In the genomic region with DNA sequence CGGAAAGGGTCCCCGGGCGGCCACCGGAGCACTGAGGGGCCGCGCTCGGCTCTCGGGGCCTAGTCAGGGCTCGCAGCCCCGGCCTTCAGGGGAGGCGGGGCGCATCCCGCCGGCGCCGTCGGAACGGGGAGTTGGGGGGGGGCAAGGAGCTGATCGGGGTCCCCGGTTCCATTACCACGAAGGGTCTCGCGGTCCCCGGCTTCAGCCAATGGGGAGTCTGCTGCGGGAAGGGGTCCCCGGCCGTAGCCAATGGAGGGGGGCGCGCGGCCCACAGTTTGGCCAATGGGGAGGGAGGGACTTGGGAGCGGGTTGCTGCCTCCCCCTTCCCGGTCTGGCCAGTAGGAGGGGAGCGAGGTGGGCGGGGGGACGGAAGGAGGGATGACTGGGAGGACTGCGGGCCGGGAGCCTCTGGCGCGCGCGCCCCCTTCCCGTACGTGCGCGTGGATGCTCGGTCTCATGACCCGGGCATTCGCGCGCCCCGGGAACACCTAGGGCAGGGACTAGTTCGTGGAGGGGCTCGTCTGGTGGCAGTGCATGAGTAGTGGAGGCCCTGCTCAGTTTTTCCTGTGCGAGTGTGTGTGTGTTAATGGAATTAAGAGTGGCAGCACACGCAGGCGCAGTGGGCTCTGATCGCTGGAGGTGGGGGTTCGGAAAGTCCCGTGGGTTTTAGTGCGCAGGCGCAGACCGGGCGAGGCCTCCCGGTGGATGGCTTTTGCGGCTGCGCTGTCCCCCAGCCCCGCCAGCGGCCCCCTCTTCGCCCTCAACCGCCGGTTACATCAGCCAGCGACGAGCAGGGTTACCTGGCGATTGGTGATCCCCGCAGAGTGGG, we compare ENCODE assay signal across 8 cellular contexts. TPM values are rescaled to one million over a fixed set of nuclear protein-coding genes. Genes with fewer than 3 reads are reported as not detected.
A peak's percentile ranks its signal among the peaks of the same experiment; 100 is the strongest.
DNase-seq lines count a peak whose midpoint lies in the region; ATAC-seq and TF ChIP-seq lines count a peak whose summit lies in the region.

No MANE protein-coding gene starts in this region.

- peak; percentile 63 for ATAC-seq in HG03439 (IDR thresholded peaks at IDR 0.05; ENCODE audit: unreplicated experiment)

- no peaks in the 10 kb centered on the region for H3K9me3 ChIP-seq in BE2C

- H3K27me3 ChIP-seq in BE2C: no peaks in the 10 kb centered on the region

- peak; percentile 17; the same call in 1 of the 2 replicates for TF ChIP-seq CTCF in BE2C (IDR thresholded peaks at IDR 0.05; ENCODE audit: low read depth, low read length)

- H3K36me3 ChIP-seq in BE2C: peaks cover 46% of the 10 kb centered on the region

- H3K4me3 ChIP-seq in BE2C (ENCODE audit: low read depth, low read length): peak overlapping the region; percentile 82

- peak; percentile 99 for DNase-seq in BE2C
- peak; percentile 95 for DNase-seq in GM19238 (ENCODE audit: insufficient read length, low spot score)
- DNase-seq in NCI-H510A (lab: John Stamatoyannopoulos, UW): peak; percentile 98
- peak; percentile 94 for DNase-seq in activated CD4-positive, alpha-beta T cell treated with anti-CD3 and anti-CD28 coated beads for 24 hours (ENCODE audit: low read depth in 2 of 2)
- DNase-seq in cerebellum (ENCODE audit: low spot score): peak; percentile 98
- peak; percentile 89 for DNase-seq in kidney glomerular epithelial cell (lab: John Stamatoyannopoulos, UW)
- DNase-seq in stimulated activated CD4-positive, alpha-beta T cell treated with anti-CD3 and anti-CD28 coated beads, Interleukin-15, amount 100 ng/mL, for 24 hours: peak; percentile 98

- no peaks in the 10 kb centered on the region for H3K4me1 ChIP-seq in BE2C

RNA-seq across cellular contexts. Expression of a gene that starts 1.1 kb away (rescaled TPM):
- polyA plus RNA-seq in BE2C (2012; ENCODE audit: insufficient read depth, insufficient read length, low read depth): 384 TPM
- total RNA-seq in cerebellum: 47.1 TPM

RNA-seq across cellular contexts. Expression of a gene that starts 22.2 kb away (rescaled TPM):
- polyA plus RNA-seq in BE2C (2012; ENCODE audit: insufficient read depth, insufficient read length, low read depth): 830 TPM
- 43.1 TPM for total RNA-seq in cerebellum

RNA-seq across cellular contexts. Expression of a gene that starts 39.7 kb away (rescaled TPM):
- polyA plus RNA-seq in BE2C (2012; ENCODE audit: insufficient read depth, insufficient read length, low read depth): 201 TPM
- total RNA-seq in cerebellum: 14.4 TPM

RNA-seq across cellular contexts. Expression of a gene that starts 54.4 kb away (rescaled TPM):
- polyA plus RNA-seq in BE2C (2012; ENCODE audit: insufficient read depth, insufficient read length, low read depth): 2.7 TPM
- total RNA-seq in cerebellum: 0.18 TPM

Comparison
In these comparisons a context has a peak if more than half of its experiments do, and no peak if none do; other contexts are left out.
1. Peak in every context shown above with its lines: DNase-seq, ATAC-seq and H3K4me3 ChIP-seq.